8 cellular contexts compared by ENCODE assay signal in genomic region chr12:57213068-57213715, GRCh38. TPM values are rescaled to one million over a fixed set of nuclear protein-coding genes. Genes with fewer than 3 reads are reported as not detected.
DNase-seq lines count a peak whose midpoint lies in the region; ATAC-seq, FAIRE-seq and TF ChIP-seq lines count a peak whose summit lies in the region.

No MANE protein-coding gene starts in this region.

- peaks cover 0 to 2% of the 10 kb centered on the region in 2 donors for H3K36me3 ChIP-seq in kidney (ENCODE audit: control insufficient read depth in 1 of 2, insufficient read depth in 2 of 2, low read length in 2 of 2)

- intact Hi-C loops in kidney (cut with DNase I) = no loop called here

- H3K9me3 ChIP-seq in kidney (ENCODE audit: control insufficient read depth in 1 of 2, low read length in 2 of 2) = no peaks in the 10 kb centered on the region

- H3K4me3 ChIP-seq in kidney (ENCODE audit: low read length in 2 of 2) = no peak overlapping the region

- H3K27ac ChIP-seq in caudate nucleus (ENCODE audit: low read depth, low read length) (no peak overlapping the region), kidney (ENCODE audit: low read depth in 2 of 2, low read length in 2 of 2) (no peak overlapping the region)

- H3K9ac ChIP-seq in kidney (ENCODE audit: low read length in 2 of 2) = no peak overlapping the region

- FAIRE-seq in kidney (lab: Jason Lieb, UNC) = peak; percentile 60

- peaks cover 8 to 12% of the 10 kb centered on the region in 2 donors for H3K4me1 ChIP-seq in kidney (ENCODE audit: control insufficient read depth in 1 of 2, insufficient read depth in 1 of 2, low read depth in 1 of 2, low read length in 2 of 2)

- DNase-seq in DMS114 treated with DMSO at 0.1 percent for 48 hours (lab: John Stamatoyannopoulos, UW; ENCODE audit: unreplicated experiment) = peak; percentile 83
- peak; percentile 65 for DNase-seq in NCI-H226
- peak; percentile 85 for DNase-seq in activated CD4-positive, CD25-positive, alpha-beta regulatory T cell treated with anti-CD3 and anti-CD28 coated beads, Interleukin-2, amount 50 U/mL, for 72 hours
- peak in 60 of 61 donors; percentile 25 to 91 (median 75) for DNase-seq in caudate nucleus (lab: John Stamatoyannopoulos, UW)
- DNase-seq in kidney = peak; percentile 95
- DNase-seq in stimulated activated CD4-positive, alpha-beta T cell treated with anti-CD3 and anti-CD28 coated beads, Interleukin-2, amount 100 ng/mL, for 24 hours = peak; percentile 87 to 89

- peak; percentile 98 for TF ChIP-seq CTCF in kidney (IDR thresholded peaks at IDR 0.05; ENCODE audit: borderline replicate concordance, extremely low read depth, insufficient read depth)

- peak; percentile 52 for ATAC-seq in HG02885 (IDR thresholded peaks at IDR 0.05; ENCODE audit: poor library complexity, unreplicated experiment)
- no peak for ATAC-seq in HG03520 (IDR thresholded peaks at IDR 0.05; ENCODE audit: unreplicated experiment)

RNA-seq across cellular contexts. Expression of gene NXPH4, which starts 3.4 kb away (rescaled TPM):
- total RNA-seq in kidney = 0.16 TPM
- 0.71 TPM for polyA plus RNA-seq in kidney (ENCODE audit: insufficient read depth, low read depth, low replicate concordance)

RNA-seq across cellular contexts. Expression of gene SHMT2, which starts 16.3 kb away (rescaled TPM):
- 70.1 TPM for total RNA-seq in kidney
- 49.3 TPM for polyA plus RNA-seq in kidney (ENCODE audit: insufficient read depth, low read depth, low replicate concordance)

RNA-seq across cellular contexts. Expression of gene STAC3, which starts 37.8 kb away (rescaled TPM):
- total RNA-seq in kidney = 3.1 TPM
- polyA plus RNA-seq in kidney (ENCODE audit: insufficient read depth, low read depth, low replicate concordance) = 1.5 TPM
